In the genomic region with DNA sequence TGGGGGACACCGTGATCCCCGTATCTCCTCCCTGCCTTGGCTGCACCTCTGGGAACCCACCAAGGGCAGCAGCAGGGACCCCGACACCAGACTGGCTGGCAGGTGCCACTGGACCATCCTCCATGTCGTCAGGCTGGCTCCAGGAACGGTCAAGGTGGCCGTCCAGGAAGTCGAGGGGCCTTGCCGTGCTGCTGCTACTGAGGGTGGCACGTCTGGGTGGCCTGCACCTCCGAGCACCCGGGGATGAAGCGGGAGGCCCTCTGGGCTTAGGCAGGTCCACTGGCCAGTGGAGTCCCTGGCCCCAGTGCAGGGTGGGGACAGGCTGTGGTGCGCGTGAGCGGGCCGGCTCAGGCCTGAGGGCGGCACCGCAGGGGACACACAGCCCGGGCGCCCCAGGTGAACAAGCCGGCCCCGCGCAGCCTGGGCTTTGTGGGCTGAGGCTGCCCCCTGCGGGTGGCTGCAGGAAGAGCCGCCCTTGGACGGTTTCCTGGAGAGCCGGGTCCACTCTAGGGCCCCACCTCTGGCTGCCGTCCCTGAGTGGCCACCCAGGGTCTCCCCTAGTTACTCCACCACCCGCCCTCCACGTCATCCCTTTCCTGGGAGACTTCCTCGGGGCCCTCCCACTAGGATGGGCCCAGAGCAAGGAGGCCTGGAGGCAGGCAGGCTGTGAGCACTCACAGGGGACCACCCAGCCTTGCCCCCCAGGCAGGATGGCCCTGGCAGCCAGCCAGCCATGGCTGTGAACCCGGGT, we compare ENCODE assay signal across 1 cellular context.
TF ChIP-seq lines count a peak whose summit lies in the region.

No MANE protein-coding gene starts in this region.

TF ChIP-seq in HepG2, 621 proteins besides CTCF, POLR2A, EP300 and RAD21 (continued from another document and continues in another):
- TF ChIP-seq ZGPAT (CRISPR knock-in tag; IDR thresholded peaks at IDR 0.05) (peak; percentile 74), HCFC1 (IDR thresholded peaks at IDR 0.05; ENCODE audit: low read depth, low read length) (no peak), ZNF18 (CRISPR knock-in tag; IDR thresholded peaks at IDR 0.05; ENCODE audit: insufficient replicate concordance) (no peak), NR2F2 (IDR thresholded peaks at IDR 0.05; ENCODE audit: borderline replicate concordance, low read depth) (no peak; the same call in 1 of the 2 replicates), ZNF775 (CRISPR knock-in tag; IDR thresholded peaks at IDR 0.05; ENCODE audit: borderline replicate concordance) (no peak), RORA (CRISPR knock-in tag; IDR thresholded peaks at IDR 0.05) (no peak), ZNF703 (CRISPR knock-in tag; IDR thresholded peaks at IDR 0.05; ENCODE audit: borderline replicate concordance) (no peak), PHF5A (CRISPR knock-in tag; IDR thresholded peaks at IDR 0.05; ENCODE audit: low read depth, unreplicated experiment) (no peak), NFYB (CRISPR knock-in tag; IDR thresholded peaks at IDR 0.05) (no peak), ZBTB7A (CRISPR knock-in tag; IDR thresholded peaks at IDR 0.05) (no peak), HNRNPLL (IDR thresholded peaks at IDR 0.05; ENCODE audit: low read depth, low read length, poor library complexity, severe bottlenecking) (peak; percentile 35), FOXM1 (CRISPR knock-in tag; IDR thresholded peaks at IDR 0.05) (no peak), NR0B2 (CRISPR knock-in tag; IDR thresholded peaks at IDR 0.05) (0 out of 2 replicates have a peak, but pooled peaks have one; percentile 51), KAT2B (IDR thresholded peaks at IDR 0.05; ENCODE audit: borderline replicate concordance, low read depth, low read length) (no peak), PBX2 (CRISPR knock-in tag; IDR thresholded peaks at IDR 0.05) (no peak), SMC3 (IDR thresholded peaks at IDR 0.05; ENCODE audit: low read length) (peak; percentile 81; the same call in 1 of the 2 replicates), SMAD9 (CRISPR knock-in tag; IDR thresholded peaks at IDR 0.05) (no peak), SOX13 (IDR thresholded peaks at IDR 0.05) (no peak), SOX13 (CRISPR knock-in tag; conservative IDR thresholded peaks at IDR 0.05 in 1 of 2, IDR thresholded peaks at IDR 0.05 in 1 of 2) (no peak), NFKBIZ (CRISPR knock-in tag; IDR thresholded peaks at IDR 0.05) (no peak), ZNF660 (CRISPR knock-in tag; IDR thresholded peaks at IDR 0.05; ENCODE audit: borderline replicate concordance, low read depth) (no peak), MED8 (CRISPR knock-in tag; IDR thresholded peaks at IDR 0.05; ENCODE audit: insufficient replicate concordance) (no peak), ZNF138 (CRISPR knock-in tag; IDR thresholded peaks at IDR 0.05; ENCODE audit: low read depth) (peak; percentile 81; the same call in 1 of the 2 replicates), REPIN1 (CRISPR knock-in tag; IDR thresholded peaks at IDR 0.05; ENCODE audit: borderline replicate concordance, low read depth) (peak; percentile 51; the same call in 1 of the 2 replicates), CBX5 (CRISPR knock-in tag; IDR thresholded peaks at IDR 0.05; ENCODE audit: borderline replicate concordance) (peak; percentile 75; the same call in 1 of the 2 replicates), THAP7 (CRISPR knock-in tag; IDR thresholded peaks at IDR 0.05) (no peak), NR1H2 (CRISPR knock-in tag; IDR thresholded peaks at IDR 0.05; ENCODE audit: borderline replicate concordance, low read depth) (no peak), MYC (CRISPR knock-in tag; IDR thresholded peaks at IDR 0.05; ENCODE audit: borderline replicate concordance) (peak; percentile 43)
- TF ChIP-seq, protein P1, sequence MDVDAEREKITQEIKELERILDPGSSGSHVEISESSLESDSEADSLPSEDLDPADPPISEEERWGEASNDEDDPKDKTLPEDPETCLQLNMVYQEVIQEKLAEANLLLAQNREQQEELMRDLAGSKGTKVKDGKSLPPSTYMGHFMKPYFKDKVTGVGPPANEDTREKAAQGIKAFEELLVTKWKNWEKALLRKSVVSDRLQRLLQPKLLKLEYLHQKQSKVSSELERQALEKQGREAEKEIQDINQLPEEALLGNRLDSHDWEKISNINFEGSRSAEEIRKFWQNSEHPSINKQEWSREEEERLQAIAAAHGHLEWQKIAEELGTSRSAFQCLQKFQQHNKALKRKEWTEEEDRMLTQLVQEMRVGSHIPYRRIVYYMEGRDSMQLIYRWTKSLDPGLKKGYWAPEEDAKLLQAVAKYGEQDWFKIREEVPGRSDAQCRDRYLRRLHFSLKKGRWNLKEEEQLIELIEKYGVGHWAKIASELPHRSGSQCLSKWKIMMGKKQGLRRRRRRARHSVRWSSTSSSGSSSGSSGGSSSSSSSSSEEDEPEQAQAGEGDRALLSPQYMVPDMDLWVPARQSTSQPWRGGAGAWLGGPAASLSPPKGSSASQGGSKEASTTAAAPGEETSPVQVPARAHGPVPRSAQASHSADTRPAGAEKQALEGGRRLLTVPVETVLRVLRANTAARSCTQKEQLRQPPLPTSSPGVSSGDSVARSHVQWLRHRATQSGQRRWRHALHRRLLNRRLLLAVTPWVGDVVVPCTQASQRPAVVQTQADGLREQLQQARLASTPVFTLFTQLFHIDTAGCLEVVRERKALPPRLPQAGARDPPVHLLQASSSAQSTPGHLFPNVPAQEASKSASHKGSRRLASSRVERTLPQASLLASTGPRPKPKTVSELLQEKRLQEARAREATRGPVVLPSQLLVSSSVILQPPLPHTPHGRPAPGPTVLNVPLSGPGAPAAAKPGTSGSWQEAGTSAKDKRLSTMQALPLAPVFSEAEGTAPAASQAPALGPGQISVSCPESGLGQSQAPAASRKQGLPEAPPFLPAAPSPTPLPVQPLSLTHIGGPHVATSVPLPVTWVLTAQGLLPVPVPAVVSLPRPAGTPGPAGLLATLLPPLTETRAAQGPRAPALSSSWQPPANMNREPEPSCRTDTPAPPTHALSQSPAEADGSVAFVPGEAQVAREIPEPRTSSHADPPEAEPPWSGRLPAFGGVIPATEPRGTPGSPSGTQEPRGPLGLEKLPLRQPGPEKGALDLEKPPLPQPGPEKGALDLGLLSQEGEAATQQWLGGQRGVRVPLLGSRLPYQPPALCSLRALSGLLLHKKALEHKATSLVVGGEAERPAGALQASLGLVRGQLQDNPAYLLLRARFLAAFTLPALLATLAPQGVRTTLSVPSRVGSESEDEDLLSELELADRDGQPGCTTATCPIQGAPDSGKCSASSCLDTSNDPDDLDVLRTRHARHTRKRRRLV (CRISPR knock-in tag; IDR thresholded peaks at IDR 0.05), result no peak
- TF ChIP-seq, protein P2, sequence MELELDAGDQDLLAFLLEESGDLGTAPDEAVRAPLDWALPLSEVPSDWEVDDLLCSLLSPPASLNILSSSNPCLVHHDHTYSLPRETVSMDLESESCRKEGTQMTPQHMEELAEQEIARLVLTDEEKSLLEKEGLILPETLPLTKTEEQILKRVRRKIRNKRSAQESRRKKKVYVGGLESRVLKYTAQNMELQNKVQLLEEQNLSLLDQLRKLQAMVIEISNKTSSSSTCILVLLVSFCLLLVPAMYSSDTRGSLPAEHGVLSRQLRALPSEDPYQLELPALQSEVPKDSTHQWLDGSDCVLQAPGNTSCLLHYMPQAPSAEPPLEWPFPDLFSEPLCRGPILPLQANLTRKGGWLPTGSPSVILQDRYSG (CRISPR knock-in tag; IDR thresholded peaks at IDR 0.05), result no peak
- TF ChIP-seq, protein P3, sequence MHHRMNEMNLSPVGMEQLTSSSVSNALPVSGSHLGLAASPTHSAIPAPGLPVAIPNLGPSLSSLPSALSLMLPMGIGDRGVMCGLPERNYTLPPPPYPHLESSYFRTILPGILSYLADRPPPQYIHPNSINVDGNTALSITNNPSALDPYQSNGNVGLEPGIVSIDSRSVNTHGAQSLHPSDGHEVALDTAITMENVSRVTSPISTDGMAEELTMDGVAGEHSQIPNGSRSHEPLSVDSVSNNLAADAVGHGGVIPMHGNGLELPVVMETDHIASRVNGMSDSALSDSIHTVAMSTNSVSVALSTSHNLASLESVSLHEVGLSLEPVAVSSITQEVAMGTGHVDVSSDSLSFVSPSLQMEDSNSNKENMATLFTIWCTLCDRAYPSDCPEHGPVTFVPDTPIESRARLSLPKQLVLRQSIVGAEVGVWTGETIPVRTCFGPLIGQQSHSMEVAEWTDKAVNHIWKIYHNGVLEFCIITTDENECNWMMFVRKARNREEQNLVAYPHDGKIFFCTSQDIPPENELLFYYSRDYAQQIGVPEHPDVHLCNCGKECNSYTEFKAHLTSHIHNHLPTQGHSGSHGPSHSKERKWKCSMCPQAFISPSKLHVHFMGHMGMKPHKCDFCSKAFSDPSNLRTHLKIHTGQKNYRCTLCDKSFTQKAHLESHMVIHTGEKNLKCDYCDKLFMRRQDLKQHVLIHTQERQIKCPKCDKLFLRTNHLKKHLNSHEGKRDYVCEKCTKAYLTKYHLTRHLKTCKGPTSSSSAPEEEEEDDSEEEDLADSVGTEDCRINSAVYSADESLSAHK (CRISPR knock-in tag; IDR thresholded peaks at IDR 0.05; ENCODE audit: borderline replicate concordance), result no peak
- TF ChIP-seq, protein P4, sequence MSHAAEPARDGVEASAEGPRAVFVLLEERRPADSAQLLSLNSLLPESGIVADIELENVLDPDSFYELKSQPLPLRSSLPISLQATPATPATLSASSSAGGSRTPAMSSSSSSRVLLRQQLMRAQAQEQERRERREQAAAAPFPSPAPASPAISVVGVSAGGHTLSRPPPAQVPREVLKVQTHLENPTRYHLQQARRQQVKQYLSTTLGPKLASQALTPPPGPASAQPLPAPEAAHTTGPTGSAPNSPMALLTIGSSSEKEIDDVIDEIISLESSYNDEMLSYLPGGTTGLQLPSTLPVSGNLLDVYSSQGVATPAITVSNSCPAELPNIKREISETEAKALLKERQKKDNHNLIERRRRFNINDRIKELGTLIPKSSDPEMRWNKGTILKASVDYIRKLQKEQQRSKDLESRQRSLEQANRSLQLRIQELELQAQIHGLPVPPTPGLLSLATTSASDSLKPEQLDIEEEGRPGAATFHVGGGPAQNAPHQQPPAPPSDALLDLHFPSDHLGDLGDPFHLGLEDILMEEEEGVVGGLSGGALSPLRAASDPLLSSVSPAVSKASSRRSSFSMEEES (CRISPR knock-in tag; IDR thresholded peaks at IDR 0.05), result 0 out of 2 replicates have a peak, but pooled peaks have one; percentile 35
